ENCODE assay signal across 24 cellular contexts in the genomic region with DNA sequence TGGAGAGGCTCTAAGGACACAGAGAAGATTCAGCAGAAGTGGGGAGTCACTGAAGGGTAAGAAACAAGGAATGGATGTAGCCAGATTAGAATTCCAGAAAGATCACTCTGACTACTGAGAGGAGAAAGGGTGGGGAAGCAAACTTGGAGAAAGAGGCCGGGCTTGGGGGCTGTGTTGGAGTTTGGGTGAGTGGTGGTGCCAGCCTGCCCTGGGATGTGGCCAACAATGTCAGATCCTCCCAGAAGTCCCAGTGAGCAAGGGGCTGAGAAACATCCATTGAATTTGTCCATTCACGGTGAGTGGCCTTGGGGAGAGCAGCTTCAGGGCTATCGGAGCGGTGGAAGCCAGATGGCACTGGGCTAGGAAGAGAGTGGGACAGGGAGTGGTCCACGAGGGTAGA.
"Had no signal": no experiment of that assay in that cellular context is flagged by ENCODE, and none has a peak within 500 bp of the region (broad histone marks: within the 10 kb centered on the region; RNA-seq: fewer than 3 reads in every experiment).

No MANE protein-coding gene starts in this region.

- ATAC-seq: activated CD4-positive, alpha-beta T cell treated with anti-CD3 and anti-CD28 coated beads for 36 hours; activated T-helper 17 cell treated with anti-CD3 and anti-CD28 coated beads, Interleukin-2, amount 50 U/mL, for 72 hours; left ventricle myocardium superior; naive thymus-derived CD8-positive, alpha-beta T cell; psoas muscle; T-helper 17 cell; upper lobe of right lung had no signal

- FAIRE-seq: astrocyte had no signal

- H3K27me3 ChIP-seq: right atrium auricular region, spleen, stomach, upper lobe of right lung had no signal

- H3K27ac ChIP-seq: psoas muscle, right atrium auricular region, SK-N-MC, spleen, stomach, thoracic aorta, upper lobe of right lung had no signal

- H3K4me3 ChIP-seq: coronary artery, psoas muscle, right atrium auricular region, SK-N-MC, spleen, stomach, thoracic aorta, upper lobe of right lung had no signal

- DNase-seq: activated B cell treated with CpG ODN at 0.5 μM for 24 hours; activated CD4-positive, alpha-beta T cell treated with anti-CD3 and anti-CD28 coated beads for 36 hours; activated CD4-positive, alpha-beta T cell treated with anti-CD3 and anti-CD28 coated beads, Interleukin-2, amount 50 U/mL, for 4 hours; activated naive CD8-positive, alpha-beta T cell treated with anti-CD3 and anti-CD28 coated beads for 36 hours; activated T-cell treated with anti-CD3 and anti-CD28 coated beads, Interleukin-2, amount 50 U/mL, for 1 hour; effector CD4-positive, alpha-beta T cell; foreskin melanocyte; kidney glomerular epithelial cell; left ventricle myocardium superior; mammary epithelial cell; naive thymus-derived CD8-positive, alpha-beta T cell; psoas muscle; spleen; stimulated activated CD4-positive, alpha-beta T cell treated with anti-CD3 and anti-CD28 coated beads, Interleukin-4, amount 100 ng/mL, for 1 hour; stomach; SW 1271; T-helper 17 cell; upper lobe of right lung had no signal

- H3K36me3 ChIP-seq: spleen, upper lobe of right lung had no signal

- H3K9me3 ChIP-seq: psoas muscle, right atrium auricular region, stomach, thoracic aorta, upper lobe of right lung had no signal
